In genomic region chr19:28218728-28219127, GRCh38 we compare ENCODE assay signal across 28 cellular contexts.
"Had no signal": no experiment of that assay in that cellular context is flagged by ENCODE, and none has a peak within 500 bp of the region (broad histone marks: within the 10 kb centered on the region; RNA-seq: fewer than 3 reads in every experiment).

No MANE protein-coding gene starts in this region.

- H3K9me3 ChIP-seq: ascending aorta, breast epithelium, colonic mucosa, gastroesophageal sphincter, heart right ventricle had no signal

- H3K4me3 ChIP-seq: ascending aorta, breast epithelium, cardiac muscle cell, colonic mucosa, esophagus squamous epithelium, gastroesophageal sphincter, heart right ventricle had no signal

- DNase-seq: activated CD4-positive, alpha-beta memory T cell treated with anti-CD3 and anti-CD28 coated beads, Interleukin-2, amount 10 ng/mL, durations not matched to agents 7 days and 5 days; activated CD4-positive, alpha-beta T cell treated with anti-CD3 and anti-CD28 coated beads for 1 hour; activated CD4-positive, alpha-beta T cell treated with anti-CD3 and anti-CD28 coated beads for 4 hours; activated CD4-positive, alpha-beta T cell treated with anti-CD3 and anti-CD28 coated beads, Interleukin-2, amount 10 ng/mL, durations not matched to agents 7 days and 5 days; activated CD4-positive, alpha-beta T cell treated with anti-CD3 and anti-CD28 coated beads, Interleukin-2, amount 50 U/mL, for 4 hours; activated CD8-positive, alpha-beta memory T cell treated with anti-CD3 and anti-CD28 coated beads, Interleukin-2, amount 50 U/mL, for 48 hours; activated gamma-delta T cell; activated naive CD4-positive, alpha-beta T cell; activated naive CD4-positive, alpha-beta T cell treated with anti-CD3 and anti-CD28 coated beads, Interleukin-2, amount 10 ng/mL, durations not matched to agents 7 days and 5 days; activated naive CD8-positive, alpha-beta T cell treated with anti-CD3 and anti-CD28 coated beads, Interleukin-2, amount 10 ng/mL, durations not matched to agents 7 days and 5 days; activated T-cell treated with anti-CD3 and anti-CD28 coated beads for 4 hours; activated T-cell treated with anti-CD3 and anti-CD28 coated beads, Interleukin-2, amount 50 U/mL, for 24 hours; activated T-cell treated with anti-CD3 and anti-CD28 coated beads, Interleukin-2, amount 50 U/mL, for 72 hours; central memory CD4-positive, alpha-beta T cell; cerebellar nuclear complex; colonic mucosa; effector CD8-positive, alpha-beta T cell; esophagus squamous epithelium; foreskin melanocyte; heart right ventricle had no signal

- H3K4me1 Mint-ChIP-seq: activated CD4-positive, alpha-beta memory T cell treated with anti-CD3 and anti-CD28 coated beads, Interleukin-2, amount 10 ng/mL, durations not matched to agents 7 days and 5 days; activated CD4-positive, alpha-beta T cell treated with anti-CD3 and anti-CD28 coated beads, Interleukin-2, amount 10 ng/mL, durations not matched to agents 7 days and 5 days; activated naive CD4-positive, alpha-beta T cell treated with anti-CD3 and anti-CD28 coated beads, Interleukin-2, amount 10 ng/mL, durations not matched to agents 7 days and 5 days; activated naive CD8-positive, alpha-beta T cell treated with anti-CD3 and anti-CD28 coated beads, Interleukin-2, amount 10 ng/mL, durations not matched to agents 7 days and 5 days; brain had no signal

- H3K36me3 Mint-ChIP-seq: activated naive CD4-positive, alpha-beta T cell treated with anti-CD3 and anti-CD28 coated beads, Interleukin-2, amount 10 ng/mL, durations not matched to agents 7 days and 5 days; activated naive CD8-positive, alpha-beta T cell treated with anti-CD3 and anti-CD28 coated beads, Interleukin-2, amount 10 ng/mL, durations not matched to agents 7 days and 5 days; brain had no signal

- ATAC-seq: activated naive CD4-positive, alpha-beta T cell treated with anti-CD3 and anti-CD28 coated beads, Interleukin-2, amount 50 U/mL, for 72 hours; activated T-cell treated with anti-CD3 and anti-CD28 coated beads, Interleukin-2, amount 50 U/mL, for 72 hours; gastroesophageal sphincter; heart right ventricle had no signal

- H3K27me3 ChIP-seq: ascending aorta, breast epithelium, colonic mucosa, esophagus squamous epithelium had no signal

- H3K27me3 Mint-ChIP-seq: activated CD4-positive, alpha-beta memory T cell treated with anti-CD3 and anti-CD28 coated beads, Interleukin-2, amount 10 ng/mL, durations not matched to agents 7 days and 5 days; activated CD4-positive, alpha-beta T cell treated with anti-CD3 and anti-CD28 coated beads, Interleukin-2, amount 10 ng/mL, durations not matched to agents 7 days and 5 days; activated naive CD4-positive, alpha-beta T cell treated with anti-CD3 and anti-CD28 coated beads, Interleukin-2, amount 10 ng/mL, durations not matched to agents 7 days and 5 days; activated naive CD8-positive, alpha-beta T cell treated with anti-CD3 and anti-CD28 coated beads, Interleukin-2, amount 10 ng/mL, durations not matched to agents 7 days and 5 days; activated T-cell treated with anti-CD3 and anti-CD28 coated beads, Interleukin-2, amount 50 U/mL, for 24 hours had no signal

- H3K27ac Mint-ChIP-seq: activated CD4-positive, alpha-beta memory T cell treated with anti-CD3 and anti-CD28 coated beads, Interleukin-2, amount 10 ng/mL, durations not matched to agents 7 days and 5 days; activated CD4-positive, alpha-beta T cell treated with anti-CD3 and anti-CD28 coated beads, Interleukin-2, amount 10 ng/mL, durations not matched to agents 7 days and 5 days; activated naive CD4-positive, alpha-beta T cell treated with anti-CD3 and anti-CD28 coated beads, Interleukin-2, amount 10 ng/mL, durations not matched to agents 7 days and 5 days; activated naive CD4-positive, alpha-beta T cell treated with anti-CD3 and anti-CD28 coated beads, Interleukin-2, amount 50 U/mL, for 72 hours; activated naive CD8-positive, alpha-beta T cell treated with anti-CD3 and anti-CD28 coated beads, Interleukin-2, amount 10 ng/mL, durations not matched to agents 7 days and 5 days; activated T-cell treated with anti-CD3 and anti-CD28 coated beads, Interleukin-2, amount 50 U/mL, for 24 hours; activated T-cell treated with anti-CD3 and anti-CD28 coated beads, Interleukin-2, amount 50 U/mL, for 72 hours; brain; T-helper 1 cell treated with Interleukin-12 subunit alpha and Interleukin-12 subunit beta and Interleukin-4 antibody, amounts not matched to agents 30 μg/mL and 1 μg/mL, for 36 hours had no signal

- H3K27ac ChIP-seq: ascending aorta, breast epithelium, cardiac muscle cell, colonic mucosa, epithelial cell of prostate, esophagus squamous epithelium, gastroesophageal sphincter, heart right ventricle had no signal

- H3K36me3 ChIP-seq: ascending aorta, breast epithelium, cardiac muscle cell, colonic mucosa, esophagus squamous epithelium, gastroesophageal sphincter, heart right ventricle had no signal

- H3K4me3 Mint-ChIP-seq: activated CD4-positive, alpha-beta memory T cell treated with anti-CD3 and anti-CD28 coated beads, Interleukin-2, amount 10 ng/mL, durations not matched to agents 7 days and 5 days; activated CD4-positive, alpha-beta T cell treated with anti-CD3 and anti-CD28 coated beads, Interleukin-2, amount 10 ng/mL, durations not matched to agents 7 days and 5 days; activated naive CD4-positive, alpha-beta T cell treated with anti-CD3 and anti-CD28 coated beads, Interleukin-2, amount 10 ng/mL, durations not matched to agents 7 days and 5 days; activated naive CD8-positive, alpha-beta T cell treated with anti-CD3 and anti-CD28 coated beads, Interleukin-2, amount 10 ng/mL, durations not matched to agents 7 days and 5 days; activated T-cell treated with anti-CD3 and anti-CD28 coated beads, Interleukin-2, amount 50 U/mL, for 24 hours; activated T-cell treated with anti-CD3 and anti-CD28 coated beads, Interleukin-2, amount 50 U/mL, for 72 hours; brain; T-helper 1 cell treated with Interleukin-12 subunit alpha and Interleukin-12 subunit beta and Interleukin-4 antibody, amounts not matched to agents 30 μg/mL and 1 μg/mL, for 36 hours had no signal

- H3K4me1 ChIP-seq: ascending aorta, breast epithelium, colonic mucosa, esophagus squamous epithelium, gastroesophageal sphincter, heart right ventricle had no signal

- H3K9me3 Mint-ChIP-seq: T-helper 1 cell treated with Interleukin-12 subunit alpha and Interleukin-12 subunit beta and Interleukin-4 antibody, amounts not matched to agents 30 μg/mL and 1 μg/mL, for 36 hours had no signal
